Comparison of ENCODE assay signal across 8 cellular contexts in genomic region chr19:41597600-41598041, GRCh38. TPM values are rescaled to one million over a fixed set of nuclear protein-coding genes. Genes with fewer than 3 reads are reported as not detected.
A peak's percentile ranks its signal among the peaks of the same experiment; 100 is the strongest.
DNase-seq lines count a peak whose midpoint lies in the region; ATAC-seq, FAIRE-seq and TF ChIP-seq lines count a peak whose summit lies in the region.

No MANE protein-coding gene starts in this region.

- no peak overlapping the region for H2AFZ ChIP-seq in smooth muscle cell (ENCODE audit: low read depth)

- WGBS in A549 (ENCODE audit: missing lambda C conversion rate): 9% methylated on average over 10 of the region's 10 CpGs
- 29% methylated on average over 10 of the region's 10 CpGs for WGBS in smooth muscle cell (ENCODE audit: low lambda C conversion rate)

- TF ChIP-seq CTCF in A549 (IDR thresholded peaks at IDR 0.05) (peak; percentile 99), smooth muscle cell (IDR thresholded peaks at IDR 0.05; ENCODE audit: borderline replicate concordance, insufficient read depth, poor library complexity, severe bottlenecking) (peak; percentile 70)

- FAIRE-seq in A549 (lab: Jason Lieb, UNC) (peak; percentile 99), GM18507 (lab: Jason Lieb, UNC) (peak; percentile 92)

- POLR2A ChIA-PET in A549 (lab: Yijun Ruan, JAX): no interaction called here

- ATAC-seq in A549: peak; percentile 70 to 90; a peak in 5 of 6 replicates
- no peak for ATAC-seq in HG03571 (IDR thresholded peaks at IDR 0.05; ENCODE audit: unreplicated experiment)

- TF ChIP-seq EP300 in A549 (IDR thresholded peaks at IDR 0.05): no peak

- H3K9me3 ChIP-seq in A549 (0 out of 3 replicates have a peak, but pooled peaks cover 3% of the 10 kb centered on the region), smooth muscle cell (replicated peaks; ENCODE audit: low read depth) (no peaks in the 10 kb centered on the region)

- no peak overlapping the region for H3K27ac ChIP-seq in A549
- no peak overlapping the region for H3K27ac ChIP-seq in smooth muscle cell (ENCODE audit: low read depth)

- H3K4me3 ChIP-seq in A549 (no peak overlapping the region), smooth muscle cell (no peak overlapping the region)

- H3K4me1 ChIP-seq in A549 (no peaks in the 10 kb centered on the region), smooth muscle cell (ENCODE audit: low read depth) (no peaks in the 10 kb centered on the region)

- no peaks in the 10 kb centered on the region for H3F3A ChIP-seq in smooth muscle cell (ENCODE audit: low read depth)

- no peaks in the 10 kb centered on the region for H4K20me1 ChIP-seq in smooth muscle cell (ENCODE audit: low read depth)

- H3K9ac ChIP-seq in smooth muscle cell (ENCODE audit: low read depth): no peak overlapping the region

- no peaks in the 10 kb centered on the region for H3K79me2 ChIP-seq in smooth muscle cell (ENCODE audit: low read depth)

- DNase-seq in A549 (ENCODE audit: low read depth in 1 of 2, low spot score in 1 of 2) (peak; percentile 85 to 99), GM18507 (ENCODE audit: extremely low spot score, insufficient read length, low read depth) (peak; percentile 65), NCI-H1694 treated with DMSO at 0.1 percent for 48 hours (lab: John Stamatoyannopoulos, UW) (peak; percentile 35), T-helper 9 cell (peak; percentile 62), anterior cingulate cortex (lab: John Stamatoyannopoulos, UW) (peak in 41 of 58 donors; percentile 0 to 62 (median 18)), hepatic stellate cell (ENCODE audit: low spot score) (peak; percentile 68), smooth muscle cell (lab: John Stamatoyannopoulos, UW; ENCODE audit: unreplicated experiment) (peak; percentile 1)

- no peaks in the 10 kb centered on the region for H3K36me3 ChIP-seq in smooth muscle cell (ENCODE audit: low read depth)

- no peaks in the 10 kb centered on the region for H3K27me3 ChIP-seq in smooth muscle cell (ENCODE audit: low read depth)

- no peak for TF ChIP-seq POLR2A in A549 (IDR thresholded peaks at IDR 0.05; ENCODE audit: low read length)

- CTCF ChIA-PET in A549 (lab: Yijun Ruan, JAX): interaction anchor here (0.6 to 46.4 kb wide), 51 partner anchors 10 to 1459 kb away, joined by 3 to 1153 read pairs (median 5); partner anchors contain the start of genes B9D2, CEACAM21, DMAC2 and ERICH4

- peak; percentile 44 to 54; a peak in 3 of 5 replicates for TF ChIP-seq RAD21 in A549 (conservative IDR thresholded peaks at IDR 0.05 in 1 of 2, IDR thresholded peaks at IDR 0.05 in 1 of 2)

- H3K4me2 ChIP-seq in A549: no peak overlapping the region
- no peak overlapping the region for H3K4me2 ChIP-seq in smooth muscle cell

TF ChIP-seq in A549, 52 proteins besides CTCF, POLR2A, EP300 and RAD21:
- no peak for TF ChIP-seq CHD2 (IDR thresholded peaks at IDR 0.05; ENCODE audit: low read length, partially characterized antibody)
- TF ChIP-seq PHF8 (IDR thresholded peaks at IDR 0.05; ENCODE audit: borderline replicate concordance, low read depth): no peak
- no peak for TF ChIP-seq BCL3 (IDR thresholded peaks at IDR 0.05)
- no peak for TF ChIP-seq MAFK (IDR thresholded peaks at IDR 0.05; ENCODE audit: partially characterized antibody)
- peak in 1 of 2 experiments; percentile 38; a peak in 1 of 4 replicates for TF ChIP-seq CEBPB (IDR thresholded peaks at IDR 0.05)
- TF ChIP-seq MAX (IDR thresholded peaks at IDR 0.05): 0 out of 2 replicates have a peak, but pooled peaks have one; percentile 54
- peak; percentile 39; the same call in 1 of the 3 replicates for TF ChIP-seq SMC3 (IDR thresholded peaks at IDR 0.05)

RNA-seq across cellular contexts. Expression of gene CEACAM21, which starts 21.7 kb away (rescaled TPM):
- polyA plus RNA-seq in A549 (2011; rRNA removed): not detected in 2 replicates
- polyA plus RNA-seq in A549 (2012; cell fraction: cytosol; rRNA removed): not detected in 2 replicates
- polyA plus RNA-seq in A549 (2012; cell fraction: nucleus; rRNA removed): not detected in 2 replicates
- not detected in 3 replicates for polyA plus RNA-seq in A549 (2017; fragmentation: RNase III; extraction: RNeasy Plus Mini Kit Qiagen cat#74134 plus additional on column Dnase treatment)
- not detected in 2 replicates for polyA minus RNA-seq in A549 (2011; rRNA and poly(A)+ RNA removed)
- not detected in 2 replicates for total RNA-seq in smooth muscle cell
- polyA plus RNA-seq in smooth muscle cell: not detected in 2 replicates

RNA-seq across cellular contexts. Expression of gene CEACAM4, which starts 29.3 kb away (rescaled TPM):
- polyA plus RNA-seq in A549 (2011; rRNA removed) (not detected in 2 replicates), A549 (2017; fragmentation: RNase III; extraction: RNeasy Plus Mini Kit Qiagen cat#74134 plus additional on column Dnase treatment) (not detected in 3 replicates), smooth muscle cell (not detected in 2 replicates)
- polyA plus RNA-seq in A549 (2012; cell fraction: cytosol; rRNA removed): not detected in 2 replicates
- polyA plus RNA-seq in A549 (2012; cell fraction: nucleus; rRNA removed): not detected in 2 replicates
- not detected in 2 replicates for polyA minus RNA-seq in A549 (2011; rRNA and poly(A)+ RNA removed)
- total RNA-seq in smooth muscle cell: not detected in 2 replicates

Comparison
In these comparisons a context has a peak if more than half of its experiments do, and no peak if none do; other contexts are left out.
1. DNase-seq: peak in every context shown above with its lines; median percentile 92 in A549; 68 in hepatic stellate cell; 65 in GM18507; 62 in T-helper 9 cell; 35 in NCI-H1694 treated with DMSO at 0.1 percent for 48 hours; 18 in anterior cingulate cortex; 1 in smooth muscle cell.